In the genomic region with DNA sequence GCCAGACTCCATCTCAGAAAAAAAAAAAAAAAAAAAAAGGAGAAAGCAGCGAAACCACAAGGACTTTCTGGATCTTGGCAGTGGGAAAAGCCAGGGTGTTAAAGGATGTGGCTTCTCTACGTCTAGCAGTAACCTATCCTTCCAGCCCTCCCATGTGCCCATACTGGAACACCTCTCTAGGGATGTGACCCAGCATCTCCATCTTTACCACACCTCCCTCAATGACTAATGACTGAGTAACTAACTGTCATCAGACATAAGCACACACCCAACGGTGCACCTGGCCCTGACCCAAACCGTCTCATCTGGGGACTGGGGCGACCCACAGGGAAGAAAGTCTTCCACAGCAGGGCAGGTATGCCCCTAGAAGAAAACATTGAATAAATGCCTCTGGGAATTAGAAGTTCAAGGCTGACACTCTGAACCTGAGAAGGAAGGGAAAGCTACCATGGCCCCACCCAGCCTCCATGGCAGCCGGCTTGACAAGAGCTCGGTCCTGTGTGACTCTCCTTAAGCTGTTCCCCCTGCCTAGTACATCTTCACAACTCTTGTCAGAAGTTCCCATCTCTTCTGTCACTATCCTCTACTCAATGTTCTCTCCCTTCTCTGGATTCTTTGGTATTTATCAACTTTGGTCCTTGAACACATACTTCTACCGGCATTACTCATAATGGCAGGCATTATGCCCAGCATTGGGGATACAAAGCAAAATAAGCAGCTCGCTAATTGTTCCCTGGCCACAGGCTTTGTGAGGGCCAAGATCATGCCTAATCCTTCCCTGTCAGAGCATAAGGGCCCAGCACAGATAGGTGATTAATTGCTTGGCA, we compare ENCODE assay signal across 14 cellular contexts. TPM values are rescaled to one million over a fixed set of nuclear protein-coding genes. Genes with fewer than 3 reads are reported as not detected.
DNase-seq lines count a peak whose midpoint lies in the region; ATAC-seq and TF ChIP-seq lines count a peak whose summit lies in the region.
"Had no signal": no experiment of that assay in that cellular context is flagged by ENCODE, and none has a peak within 500 bp of the region (broad histone marks: within the 10 kb centered on the region; RNA-seq: fewer than 3 reads in every experiment).

No MANE protein-coding gene starts in this region.

- 72% methylated on average over 9 of the region's 9 CpGs for WGBS in SK-N-SH (ENCODE audit: low lambda C conversion rate)
- 53 to 66% methylated on average over 8 to 9 of the region's 9 CpGs for WGBS in esophagus, 2 donors

- peaks cover 12% of the 10 kb centered on the region for H3K4me1 Mint-ChIP-seq in activated naive CD4-positive, alpha-beta T cell treated with anti-CD3 and anti-CD28 coated beads for 36 hours (ENCODE audit: low read depth)
- H3K4me1 Mint-ChIP-seq: B cell, IgD-negative memory B cell had no signal

- peak overlapping the region in 1 of 2 experiments; percentile 56; a peak in 2 of 4 replicates for H3K27ac ChIP-seq in SK-N-SH (ENCODE audit: low read depth in 2 of 2, low read length in 1 of 2)
- peak overlapping the region; percentile 62 to 90 for H3K27ac ChIP-seq in esophagus (ENCODE audit: low read depth in 2 of 2, low read length in 1 of 2)
- H3K27ac ChIP-seq: heart left ventricle, transverse colon had no signal

- CTCF ChIA-PET in activated naive CD4-positive, alpha-beta T cell treated with anti-CD3 and anti-CD28 coated beads for 36 hours (lab: Charles Lee): interaction anchor here (0.6 kb wide), 1 partner anchor 57 kb away, joined by 3 read pairs; no protein-coding TSS in a partner anchor
- CTCF ChIA-PET in SK-N-SH (lab: Yijun Ruan, JAX): interaction anchor here (0.6 to 1.4 kb wide), 4 partner anchors 37 to 337 kb away, joined by 3 to 5 read pairs (median 4); no protein-coding TSS in a partner anchor

- peak overlapping the region; percentile 20 for H3K27ac Mint-ChIP-seq in activated naive CD4-positive, alpha-beta T cell treated with anti-CD3 and anti-CD28 coated beads for 36 hours
- H3K27ac Mint-ChIP-seq: B cell had no signal

- H3K36me3 ChIP-seq in SK-N-SH (replicated peaks in 1 of 2; ENCODE audit: control insufficient read depth in 1 of 2, insufficient read depth in 2 of 2, low read length in 1 of 2) (peaks cover 72 to 77% of the 10 kb centered on the region in 2 experiments), esophagus (ENCODE audit: control insufficient read depth in 2 of 2, insufficient read depth in 2 of 2, low read length in 1 of 2) (peaks cover 57 to 71% of the 10 kb centered on the region in 2 donors)

- H3K9me3 ChIP-seq in SK-N-SH (no peaks in the 10 kb centered on the region), esophagus (ENCODE audit: control insufficient read depth in 2 of 2, insufficient read depth in 1 of 2, low read depth in 1 of 2, low read length in 1 of 2) (no peaks in the 10 kb centered on the region)
- H3K9me3 ChIP-seq: heart left ventricle, transverse colon had no signal

- TF ChIP-seq EP300 in SK-N-SH (IDR thresholded peaks at IDR 0.05; ENCODE audit: borderline replicate concordance in 1 of 2, low read depth in 1 of 2, low read length in 1 of 2): no peak

- H2AFZ ChIP-seq in SK-N-SH (ENCODE audit: low read depth): no peak overlapping the region

- H3K36me3 Mint-ChIP-seq in activated naive CD4-positive, alpha-beta T cell treated with anti-CD3 and anti-CD28 coated beads for 36 hours (ENCODE audit: low read depth): peaks cover 63% of the 10 kb centered on the region

- H4K20me1 ChIP-seq in SK-N-SH (ENCODE audit: insufficient read depth): peaks cover 13% of the 10 kb centered on the region; the same call in 1 of the 2 replicates

- peaks cover 26% of the 10 kb centered on the region for H3F3A ChIP-seq in SK-N-SH (replicated peaks; ENCODE audit: insufficient read depth)

- H3K9me3 Mint-ChIP-seq in activated naive CD4-positive, alpha-beta T cell treated with anti-CD3 and anti-CD28 coated beads for 36 hours: no peaks in the 10 kb centered on the region
- H3K9me3 Mint-ChIP-seq: naive B cell had no signal

- no peak overlapping the region for H3K4me3 Mint-ChIP-seq in activated naive CD4-positive, alpha-beta T cell treated with anti-CD3 and anti-CD28 coated beads for 36 hours
- H3K4me3 Mint-ChIP-seq: B cell, IgD-negative memory B cell, naive B cell had no signal

- ATAC-seq in GM19023 (IDR thresholded peaks at IDR 0.05; ENCODE audit: unreplicated experiment): no peak

- no peak for TF ChIP-seq CTCF in SK-N-SH (IDR thresholded peaks at IDR 0.05)

- no peaks in the 10 kb centered on the region for H3K9me2 ChIP-seq in SK-N-SH

- no peak overlapping the region for H3K4me3 ChIP-seq in SK-N-SH (ENCODE audit: low read depth in 2 of 2, low read length in 1 of 2)
- H3K4me3 ChIP-seq in esophagus (ENCODE audit: low read depth in 1 of 2, low read length in 2 of 2): no peak overlapping the region
- H3K4me3 ChIP-seq: heart left ventricle, transverse colon had no signal

- H3K27me3 ChIP-seq in SK-N-SH (ENCODE audit: insufficient read depth): no peaks in the 10 kb centered on the region
- H3K27me3 ChIP-seq in esophagus (ENCODE audit: control insufficient read depth in 1 of 2, insufficient read depth in 2 of 2, low read length in 2 of 2): no peaks in the 10 kb centered on the region
- H3K27me3 ChIP-seq: heart left ventricle, transverse colon had no signal

- intact Hi-C loops in activated naive CD4-positive, alpha-beta T cell treated with anti-CD3 and anti-CD28 coated beads for 36 hours (cut with micrococcal nuclease): loop anchor here (5.0 kb wide), 1 partner anchor 55 kb away; no protein-coding TSS in a partner anchor

- H3K4me2 ChIP-seq in SK-N-SH: peak overlapping the region; percentile 39; the same call in 1 of the 2 replicates

- POLR2A ChIA-PET in SK-N-SH (lab: Yijun Ruan, JAX): interaction anchor here (0.7 to 1.4 kb wide), 3 partner anchors 11 to 1230 kb away, joined by 3 read pairs; no protein-coding TSS in a partner anchor

- no peak for DNase-seq in activated naive CD4-positive, alpha-beta T cell treated with anti-CD3 and anti-CD28 coated beads for 36 hours
- DNase-seq in activated naive CD4-positive, alpha-beta T cell (lab: John Stamatoyannopoulos, UW): no peak
- DNase-seq in SK-N-SH: no peak
- DNase-seq in stromal cell of bone marrow (ENCODE audit: low read depth): peak; percentile 80
- no peak for DNase-seq in Kasumi-1 (lab: John Stamatoyannopoulos, UW)
- no peak for DNase-seq in MV-4-11 (lab: John Stamatoyannopoulos, UW)
- DNase-seq: activated CD4-positive, alpha-beta T cell treated with anti-CD3 and anti-CD28 coated beads, Interleukin-2, amount 50 U/mL, for 4 hours; heart left ventricle; naive B cell; transverse colon had no signal

- no peak for TF ChIP-seq RAD21 in SK-N-SH (IDR thresholded peaks at IDR 0.05; ENCODE audit: low read length)

- peaks cover 7% of the 10 kb centered on the region; the same call in 1 of the 2 replicates for H3K79me2 ChIP-seq in SK-N-SH (ENCODE audit: insufficient read depth)

- H3K9ac ChIP-seq in SK-N-SH: no peak overlapping the region

- H3K27me3 Mint-ChIP-seq in activated naive CD4-positive, alpha-beta T cell treated with anti-CD3 and anti-CD28 coated beads for 36 hours (ENCODE audit: low read depth): no peaks in the 10 kb centered on the region
- H3K27me3 Mint-ChIP-seq: B cell, IgD-negative memory B cell, naive B cell had no signal

- H3K4me1 ChIP-seq in SK-N-SH (ENCODE audit: control insufficient read depth in 1 of 2, insufficient read depth in 2 of 2, low read depth in 1 of 2, low read length in 1 of 2): peaks cover 11 to 16% of the 10 kb centered on the region in 2 experiments; a peak in 3 of 4 replicates
- H3K4me1 ChIP-seq in esophagus (ENCODE audit: control insufficient read depth in 2 of 2, insufficient read depth in 2 of 2, low read length in 1 of 2): peaks cover 0 to 7% of the 10 kb centered on the region in 2 donors
- H3K4me1 ChIP-seq: heart left ventricle, transverse colon had no signal

TF ChIP-seq in SK-N-SH, 30 proteins besides CTCF, POLR2A, EP300 and RAD21 (continues in another document):
- no peak for TF ChIP-seq SIN3A (IDR thresholded peaks at IDR 0.05; ENCODE audit: borderline replicate concordance, low read depth, low read length)
- TF ChIP-seq CHD2 (IDR thresholded peaks at IDR 0.05; ENCODE audit: low read length, partially characterized antibody): no peak
- no peak for TF ChIP-seq GABPA (IDR thresholded peaks at IDR 0.05; ENCODE audit: low read depth)
- no peak for TF ChIP-seq MEF2A (IDR thresholded peaks at IDR 0.05; ENCODE audit: borderline replicate concordance, low read depth)
- TF ChIP-seq JUND (IDR thresholded peaks at IDR 0.05): peak; percentile 16; the same call in 1 of the 2 replicates
- no peak for TF ChIP-seq POLR2AphosphoS5 (IDR thresholded peaks at IDR 0.05; ENCODE audit: low read depth, low read length)
- peak; percentile 2; the same call in 1 of the 2 replicates for TF ChIP-seq TCF12 (IDR thresholded peaks at IDR 0.05)
- no peak for TF ChIP-seq RCOR1 (IDR thresholded peaks at IDR 0.05; ENCODE audit: low read length)

RNA-seq across cellular contexts. Expression of gene PAQR6, which starts 14.8 kb away (rescaled TPM):
- 1 to 10 TPM; 3.7 to 4.2 TPM for total RNA-seq in activated naive CD4-positive, alpha-beta T cell treated with anti-CD3 and anti-CD28 coated beads for 36 hours
- 2.4 and 3.5 TPM in 2 replicates for polyA plus RNA-seq in SK-N-SH (2012; rRNA removed)
- 0.69 and 0.88 TPM in 2 replicates for polyA plus RNA-seq in SK-N-SH (2012; cell fraction: cytosol; rRNA removed)
- 30.6 and 40.2 TPM in 2 replicates for polyA plus RNA-seq in SK-N-SH (2012; cell fraction: nucleus; rRNA removed)
- polyA plus RNA-seq in esophagus: 1 to 10 TPM; 3.1 to 7.7 TPM

RNA-seq across cellular contexts. Expression of gene SMG5, which starts 20.0 kb away (rescaled TPM):
- 10 to 100 TPM; 77.1 to 83.4 TPM for total RNA-seq in activated naive CD4-positive, alpha-beta T cell treated with anti-CD3 and anti-CD28 coated beads for 36 hours
- polyA plus RNA-seq in SK-N-SH (2012; rRNA removed) (21.3 and 28.2 TPM in 2 replicates), esophagus (10 to 100 TPM; 34.5 to 38.6 TPM)
- 12.5 and 19.4 TPM in 2 replicates for polyA plus RNA-seq in SK-N-SH (2012; cell fraction: cytosol; rRNA removed)
- polyA plus RNA-seq in SK-N-SH (2012; cell fraction: nucleus; rRNA removed): 112 and 114 TPM in 2 replicates

RNA-seq across cellular contexts. Expression of gene BGLAP, which starts 20.7 kb away (rescaled TPM):
- 1 to 10 TPM; 3.4 to 4.0 TPM for total RNA-seq in activated naive CD4-positive, alpha-beta T cell treated with anti-CD3 and anti-CD28 coated beads for 36 hours
- polyA plus RNA-seq in SK-N-SH (2012; rRNA removed): 0.96 and 1.1 TPM in 2 replicates
- polyA plus RNA-seq in SK-N-SH (2012; cell fraction: cytosol; rRNA removed): 0.13 and 0.18 TPM in 2 replicates
- 7.7 and 10.5 TPM in 2 replicates for polyA plus RNA-seq in SK-N-SH (2012; cell fraction: nucleus; rRNA removed)
- polyA plus RNA-seq in esophagus: under 1 TPM; 0.41 to 0.81 TPM
- polyA plus RNA-seq: IgD-negative memory B cell had no signal

RNA-seq across cellular contexts. Expression of gene TMEM79, which starts 21.5 kb away (rescaled TPM):
- 1 to 10 TPM; 9.1 to 9.5 TPM for total RNA-seq in activated naive CD4-positive, alpha-beta T cell treated with anti-CD3 and anti-CD28 coated beads for 36 hours
- 4.2 and 4.5 TPM in 2 replicates for polyA plus RNA-seq in SK-N-SH (2012; rRNA removed)
- 1.7 and 2.8 TPM in 2 replicates for polyA plus RNA-seq in SK-N-SH (2012; cell fraction: cytosol; rRNA removed)
- polyA plus RNA-seq in SK-N-SH (2012; cell fraction: nucleus; rRNA removed): 9.6 and 12.8 TPM in 2 replicates
- 100 to 1,000 TPM in 1 of 2 donors, 10 to 100 TPM in 1; 83.8 to 139 TPM for polyA plus RNA-seq in esophagus

RNA-seq across cellular contexts. Expression of gene GLMP, which starts 32.8 kb away (rescaled TPM):
- 10 to 100 TPM in 1 of 2 experiments, 1 to 10 TPM in 1; 10.0 to 10.1 TPM for total RNA-seq in activated naive CD4-positive, alpha-beta T cell treated with anti-CD3 and anti-CD28 coated beads for 36 hours
- polyA plus RNA-seq in SK-N-SH (2012; rRNA removed) (40.5 and 41.7 TPM in 2 replicates), esophagus (10 to 100 TPM; 20.9 to 32.4 TPM)
- polyA plus RNA-seq in SK-N-SH (2012; cell fraction: cytosol; rRNA removed): 30.1 and 38.0 TPM in 2 replicates
- polyA plus RNA-seq in SK-N-SH (2012; cell fraction: nucleus; rRNA removed): 37.3 and 39.1 TPM in 2 replicates
